ENCODE assay signal across 1 cellular context in genomic region chr2:229089806-229090205, GRCh38.
TF ChIP-seq lines count a peak whose summit lies in the region.

No MANE protein-coding gene starts in this region.

TF ChIP-seq in GM23338, 12 proteins besides CTCF, POLR2A, EP300 and RAD21 (continued from another document):
- TF ChIP-seq EZH2phosphoT487 (IDR thresholded peaks at IDR 0.05; ENCODE audit: unreplicated experiment), result no peak
- TF ChIP-seq REST (IDR thresholded peaks at IDR 0.05; ENCODE audit: unreplicated experiment), result no peak
- no peak for TF ChIP-seq ETS1 (IDR thresholded peaks at IDR 0.05)
- TF ChIP-seq EZH2 (IDR thresholded peaks at IDR 0.05; ENCODE audit: low read depth, unreplicated experiment), result no peak
- TF ChIP-seq NANOG (IDR thresholded peaks at IDR 0.05; ENCODE audit: borderline replicate concordance), result no peak
- no peak for TF ChIP-seq STAT1 (IDR thresholded peaks at IDR 0.05; ENCODE audit: unreplicated experiment)
- no peak for TF ChIP-seq CREB1 (CRISPR knock-in tag; IDR thresholded peaks at IDR 0.05; ENCODE audit: low read depth)
- no peak for TF ChIP-seq ZNF331 (CRISPR knock-in tag; IDR thresholded peaks at IDR 0.05; ENCODE audit: low read depth)
